Comparison of ENCODE assay signal across 18 cellular contexts in the genomic region with DNA sequence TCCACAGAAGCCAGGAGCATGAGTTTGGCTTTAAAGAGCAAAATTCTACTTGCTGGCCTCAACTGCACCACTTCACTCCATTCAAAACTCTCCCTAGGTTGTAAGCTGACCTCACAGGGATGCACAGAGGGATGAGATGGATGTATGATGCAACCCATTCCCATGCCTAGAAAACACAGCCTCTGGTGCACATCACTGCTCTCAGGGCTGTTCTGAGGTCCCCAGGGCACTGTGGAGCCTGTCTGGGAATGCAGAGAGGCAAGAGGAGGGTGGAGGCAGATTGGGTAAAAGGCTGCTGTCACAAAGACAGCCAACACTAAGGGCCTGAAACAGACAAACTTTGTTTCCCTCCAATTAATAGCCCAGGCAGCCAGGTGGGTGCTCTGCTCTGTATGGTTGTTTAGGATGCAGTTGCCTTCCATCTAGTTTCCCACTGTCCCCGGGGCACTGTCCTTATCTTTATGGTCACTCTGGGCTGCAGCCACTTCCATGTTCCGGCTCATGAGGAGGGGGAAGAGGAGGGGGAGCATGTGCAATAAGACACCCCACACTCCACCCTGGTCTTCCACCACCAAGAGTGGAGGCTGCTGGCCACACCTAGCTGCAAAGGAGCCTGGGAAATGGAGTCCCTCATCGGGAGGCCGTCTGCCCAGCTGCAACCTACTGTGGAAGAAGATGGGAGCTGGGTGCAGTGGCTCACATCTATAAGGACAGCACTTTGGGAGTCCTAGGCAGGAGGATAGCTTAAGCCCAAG. TPM values are rescaled to one million over a fixed set of nuclear protein-coding genes. Genes with fewer than 3 reads are reported as not detected.
"Had no signal": no experiment of that assay in that cellular context is flagged by ENCODE, and none has a peak within 500 bp of the region (broad histone marks: within the 10 kb centered on the region; RNA-seq: fewer than 3 reads in every experiment).

No MANE protein-coding gene starts in this region.

- H3K27me3 Mint-ChIP-seq: stimulated activated memory B cell treated with anti-CD40 and anti-IgM and Interleukin-4, amounts not matched to agents 10 μg/mL and 1 μg/mL and 100 μg/mL, for 72 hours had no signal

- ATAC-seq: naive thymus-derived CD4-positive, alpha-beta T cell; stimulated activated memory B cell treated with anti-CD40 and anti-IgM and Interleukin-4, amounts not matched to agents 10 μg/mL and 1 μg/mL and 100 μg/mL, for 72 hours had no signal

- H3K9me3 Mint-ChIP-seq: stimulated activated memory B cell treated with anti-CD40 and anti-IgM and Interleukin-4, amounts not matched to agents 10 μg/mL and 1 μg/mL and 100 μg/mL, for 72 hours had no signal

- FAIRE-seq: TTC549 had no signal

- H3K27ac Mint-ChIP-seq: naive thymus-derived CD4-positive, alpha-beta T cell; stimulated activated memory B cell treated with anti-CD40 and anti-IgM and Interleukin-4, amounts not matched to agents 10 μg/mL and 1 μg/mL and 100 μg/mL, for 72 hours had no signal

- DNase-seq: activated CD4-positive, alpha-beta T cell treated with anti-CD3 and anti-CD28 coated beads, Interleukin-2, amount 50 U/mL, for 4 hours; activated CD4-positive, CD25-positive, alpha-beta regulatory T cell treated with anti-CD3 and anti-CD28 coated beads, Interleukin-2, amount 50 U/mL, for 72 hours; activated naive CD4-positive, alpha-beta T cell treated with anti-CD3 and anti-CD28 coated beads, Interleukin-2, amount 50 U/mL, for 16 hours; activated T-cell treated with anti-CD3 and anti-CD28 coated beads, Interleukin-2, amount 50 U/mL, for 1 hour; caudate nucleus; effector memory CD4-positive, alpha-beta T cell; hypothalamus; left cardiac atrium; naive thymus-derived CD4-positive, alpha-beta T cell; nucleus accumbens; right cardiac atrium; spleen; stimulated activated CD4-positive, alpha-beta T cell treated with anti-CD3 and anti-CD28 coated beads, Interleukin-1b, Interleukin-23, amount 100 ng/mL, for 48 hours; T-helper 2 cell; tibial artery had no signal

- H3K4me3 Mint-ChIP-seq: naive thymus-derived CD4-positive, alpha-beta T cell; stimulated activated memory B cell treated with anti-CD40 and anti-IgM and Interleukin-4, amounts not matched to agents 10 μg/mL and 1 μg/mL and 100 μg/mL, for 72 hours had no signal

- H3K4me1 Mint-ChIP-seq: naive thymus-derived CD4-positive, alpha-beta T cell; stimulated activated memory B cell treated with anti-CD40 and anti-IgM and Interleukin-4, amounts not matched to agents 10 μg/mL and 1 μg/mL and 100 μg/mL, for 72 hours had no signal

- H3K36me3 Mint-ChIP-seq: stimulated activated memory B cell treated with anti-CD40 and anti-IgM and Interleukin-4, amounts not matched to agents 10 μg/mL and 1 μg/mL and 100 μg/mL, for 72 hours had no signal

RNA-seq across cellular contexts. Expression of a gene that starts 7.0 kb away (rescaled TPM):
- polyA plus RNA-seq: lung, right cardiac atrium, spleen had no signal
